ENCODE assay signal across 10 cellular contexts in the genomic region with DNA sequence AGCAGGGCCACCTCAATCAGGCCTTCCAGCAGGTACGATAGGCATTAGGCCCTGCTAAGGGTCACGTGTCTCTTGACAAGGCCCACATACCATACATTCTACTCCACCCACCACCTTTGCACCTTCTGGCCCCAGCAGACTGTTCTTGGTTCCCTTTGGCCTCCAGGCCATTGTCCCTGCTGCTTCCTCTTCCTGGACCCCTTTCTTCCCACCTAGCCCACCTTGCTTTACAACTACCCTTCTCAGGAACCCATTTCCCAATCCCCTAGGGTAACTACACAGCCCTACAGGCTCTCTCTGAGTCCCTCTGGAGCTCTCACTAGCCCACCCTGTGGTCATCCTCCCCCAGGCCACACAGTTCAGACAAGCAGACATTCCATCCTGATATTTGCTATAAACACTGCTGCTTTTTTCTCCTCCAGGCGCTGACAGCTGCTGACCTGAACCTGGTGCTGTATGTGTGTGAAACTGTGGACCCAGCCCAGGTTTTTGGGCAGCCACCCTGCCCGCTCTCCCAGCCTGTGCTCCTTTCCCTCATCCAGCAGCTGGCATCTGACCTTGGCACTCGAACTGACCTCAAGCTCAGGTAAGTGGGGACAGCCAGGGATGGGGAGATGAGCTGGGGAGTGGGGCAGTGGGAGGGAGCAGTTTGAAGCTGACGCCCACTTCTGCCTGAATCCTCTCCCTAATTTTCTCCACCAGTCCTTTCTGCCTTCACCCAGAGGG. TPM values are rescaled to one million over a fixed set of nuclear protein-coding genes. Genes with fewer than 3 reads are reported as not detected.
DNase-seq lines count a peak whose midpoint lies in the region; ATAC-seq and TF ChIP-seq lines count a peak whose summit lies in the region.
"Had no signal": no experiment of that assay in that cellular context is flagged by ENCODE, and none has a peak within 500 bp of the region (broad histone marks: within the 10 kb centered on the region; RNA-seq: fewer than 3 reads in every experiment).

No MANE protein-coding gene starts in this region.

- H3K4me3 Mint-ChIP-seq in activated T-cell treated with anti-CD3 and anti-CD28 coated beads, Interleukin-2, amount 50 U/mL, for 72 hours, result no peak overlapping the region
- peak overlapping the region; percentile 83 for H3K4me3 Mint-ChIP-seq in endothelial cell (ENCODE audit: unreplicated experiment)

- H3K27ac Mint-ChIP-seq in activated T-cell treated with anti-CD3 and anti-CD28 coated beads, Interleukin-2, amount 50 U/mL, for 72 hours, result no peak overlapping the region
- H3K27ac Mint-ChIP-seq in endothelial cell (ENCODE audit: unreplicated experiment), result no peak overlapping the region

- peak; percentile 6 to 23 for ATAC-seq in activated T-cell treated with anti-CD3 and anti-CD28 coated beads, Interleukin-2, amount 50 U/mL, for 72 hours (replicated peaks in 1 of 2)
- ATAC-seq in HG03460 (IDR thresholded peaks at IDR 0.05; ENCODE audit: unreplicated experiment), result no peak

- no peaks in the 10 kb centered on the region for H3K9me3 ChIP-seq in skeletal muscle tissue (ENCODE audit: control insufficient read depth in 3 of 3, low read length in 3 of 3)

- TF ChIP-seq CTCF in endothelial cell (IDR thresholded peaks at IDR 0.05; ENCODE audit: unreplicated experiment), result no peak

- DNase-seq in activated T-cell treated with anti-CD3 and anti-CD28 coated beads, Interleukin-2, amount 50 U/mL, for 72 hours, result no peak
- no peak for DNase-seq in activated T-cell treated with anti-CD3 and anti-CD28 coated beads, Interleukin-2, amount 50 U/mL, for 48 hours
- DNase-seq in Kasumi-1 (lab: John Stamatoyannopoulos, UW) (peak; percentile 53 to 71), endothelial cell (ENCODE audit: low spot score) (no peak), AG20443 (ENCODE audit: low spot score) (no peak), NCI-H526 (lab: John Stamatoyannopoulos, UW) (no peak)
- DNase-seq: foreskin melanocyte had no signal

- peaks cover 51 to 61% (median 57%) of the 10 kb centered on the region in 3 donors for H3K4me1 ChIP-seq in skeletal muscle tissue (ENCODE audit: control insufficient read depth in 3 of 3, insufficient read depth in 3 of 3, low read length in 3 of 3)

- H3K36me3 Mint-ChIP-seq in activated T-cell treated with anti-CD3 and anti-CD28 coated beads, Interleukin-2, amount 50 U/mL, for 72 hours (ENCODE audit: insufficient read depth in 2 of 2), result peaks cover 6 to 10% of the 10 kb centered on the region in 2 donors
- peaks cover 43% of the 10 kb centered on the region for H3K36me3 Mint-ChIP-seq in endothelial cell (ENCODE audit: low read depth, unreplicated experiment)

- H3K9ac ChIP-seq in skeletal muscle tissue (ENCODE audit: low read depth in 1 of 3, low read length in 3 of 3), result peak overlapping the region; percentile 58 to 87 (median 69)

- no peaks in the 10 kb centered on the region for H3K27me3 ChIP-seq in skeletal muscle tissue (ENCODE audit: control insufficient read depth in 3 of 3, insufficient read depth in 3 of 3, low read length in 3 of 3)

- H3K27me3 Mint-ChIP-seq in activated T-cell treated with anti-CD3 and anti-CD28 coated beads, Interleukin-2, amount 50 U/mL, for 72 hours (ENCODE audit: low read depth), result no peaks in the 10 kb centered on the region
- H3K27me3 Mint-ChIP-seq in endothelial cell (ENCODE audit: unreplicated experiment), result peaks cover 4% of the 10 kb centered on the region

- peak overlapping the region; percentile 23 to 70 (median 62) for H3K4me3 ChIP-seq in skeletal muscle tissue (ENCODE audit: low read length in 3 of 3)

- peaks cover 5% of the 10 kb centered on the region for H3K4me1 Mint-ChIP-seq in activated T-cell treated with anti-CD3 and anti-CD28 coated beads, Interleukin-2, amount 50 U/mL, for 72 hours (ENCODE audit: low read depth)
- H3K4me1 Mint-ChIP-seq in endothelial cell (ENCODE audit: unreplicated experiment), result peaks cover 7% of the 10 kb centered on the region

- H3K36me3 ChIP-seq in skeletal muscle tissue (ENCODE audit: control insufficient read depth in 3 of 3, insufficient read depth in 3 of 3, low read length in 3 of 3), result peaks cover 54 to 66% (median 60%) of the 10 kb centered on the region in 3 donors

- H3K9me3 Mint-ChIP-seq in activated T-cell treated with anti-CD3 and anti-CD28 coated beads, Interleukin-2, amount 50 U/mL, for 72 hours, result no peaks in the 10 kb centered on the region
- H3K9me3 Mint-ChIP-seq in endothelial cell (ENCODE audit: unreplicated experiment), result no peaks in the 10 kb centered on the region

- peak overlapping the region; percentile 99 for H3K27ac ChIP-seq in skeletal muscle tissue (ENCODE audit: low read depth, low read length)

RNA-seq across cellular contexts. Expression of gene NRN1L, which starts 1.4 kb away (rescaled TPM):
- total RNA-seq in activated T-cell treated with anti-CD3 and anti-CD28 coated beads, Interleukin-2, amount 50 U/mL, for 72 hours, result 1 to 10 TPM in 1 of 2 donors, under 1 TPM in 1; 0.60 to 1.9 TPM
- total RNA-seq in endothelial cell (ENCODE audit: unreplicated experiment) (0.56 TPM), skeletal muscle tissue (1.0 TPM)
- total RNA-seq: H4 had no signal

RNA-seq across cellular contexts. Expression of gene PSKH1, which starts 9.7 kb away (rescaled TPM):
- total RNA-seq in activated T-cell treated with anti-CD3 and anti-CD28 coated beads, Interleukin-2, amount 50 U/mL, for 72 hours, result 10 to 100 TPM; 16.1 to 16.2 TPM
- total RNA-seq in endothelial cell (ENCODE audit: unreplicated experiment) (47.5 TPM), skeletal muscle tissue (9.9 TPM)

RNA-seq across cellular contexts. Expression of gene EDC4, which starts 10.5 kb away (rescaled TPM):
- 10 to 100 TPM; 82.9 to 86.4 TPM for total RNA-seq in activated T-cell treated with anti-CD3 and anti-CD28 coated beads, Interleukin-2, amount 50 U/mL, for 72 hours
- 83.0 TPM for total RNA-seq in endothelial cell (ENCODE audit: unreplicated experiment)
- total RNA-seq in skeletal muscle tissue, result 66.3 TPM

RNA-seq across cellular contexts. Expression of gene CENPT, which starts 35.8 kb away (rescaled TPM):
- 10 to 100 TPM; 43.6 to 59.4 TPM for total RNA-seq in activated T-cell treated with anti-CD3 and anti-CD28 coated beads, Interleukin-2, amount 50 U/mL, for 72 hours
- total RNA-seq in endothelial cell (ENCODE audit: unreplicated experiment) (82.9 TPM), skeletal muscle tissue (14.6 TPM)

RNA-seq across cellular contexts. Expression of gene NUTF2, which starts 36.6 kb away (rescaled TPM):
- 10 to 100 TPM; 80.8 to 90.1 TPM for total RNA-seq in activated T-cell treated with anti-CD3 and anti-CD28 coated beads, Interleukin-2, amount 50 U/mL, for 72 hours
- total RNA-seq in endothelial cell (ENCODE audit: unreplicated experiment) (217 TPM), skeletal muscle tissue (94.5 TPM)

Comparison
In these comparisons a context has a peak if more than half of its experiments do, and no peak if none do; other contexts are left out.
1. DNase-seq: peak in Kasumi-1 (2 of 2); none in activated T-cell treated with anti-CD3 and anti-CD28 coated beads, Interleukin-2, amount 50 U/mL, for 72 hours (0 of 2), activated T-cell treated with anti-CD3 and anti-CD28 coated beads, Interleukin-2, amount 50 U/mL, for 48 hours (0 of 2), endothelial cell (single experiment), AG20443 (single experiment) and NCI-H526 (0 of 2).